In genomic region chr1:174239541-174239940, GRCh38 we compare ENCODE assay signal across 16 cellular contexts.
DNase-seq lines count a peak whose midpoint lies in the region; ATAC-seq, FAIRE-seq and TF ChIP-seq lines count a peak whose summit lies in the region.
"Had no signal": no experiment of that assay in that cellular context is flagged by ENCODE, and none has a peak within 500 bp of the region (broad histone marks: within the 10 kb centered on the region; RNA-seq: fewer than 3 reads in every experiment).

No MANE protein-coding gene starts in this region.

- H3K4me3 Mint-ChIP-seq in osteocyte (ENCODE audit: unreplicated experiment), result peak overlapping the region; percentile 58
- H3K4me3 Mint-ChIP-seq: activated CD4-positive, alpha-beta T cell treated with anti-CD3 and anti-CD28 coated beads, Interleukin-2, amount 10 ng/mL, durations not matched to agents 7 days and 5 days; IgD-negative memory B cell had no signal

- peaks cover 13% of the 10 kb centered on the region for H3K4me1 ChIP-seq in RWPE2 (ENCODE audit: insufficient read depth, poor library complexity, severe bottlenecking)
- H3K4me1 ChIP-seq in foreskin keratinocyte, result no peaks in the 10 kb centered on the region
- H3K4me1 ChIP-seq: tibial nerve had no signal

- peak overlapping the region; percentile 48 for H3K27ac Mint-ChIP-seq in osteocyte (ENCODE audit: unreplicated experiment)
- H3K27ac Mint-ChIP-seq: activated CD4-positive, alpha-beta T cell treated with anti-CD3 and anti-CD28 coated beads, Interleukin-2, amount 10 ng/mL, durations not matched to agents 7 days and 5 days; IgD-negative memory B cell had no signal

- no peak for FAIRE-seq in urothelium cell line (lab: Jason Lieb, UNC)

- H3K9me3 Mint-ChIP-seq in osteocyte (ENCODE audit: unreplicated experiment), result no peaks in the 10 kb centered on the region
- H3K9me3 Mint-ChIP-seq: activated CD4-positive, alpha-beta T cell treated with anti-CD3 and anti-CD28 coated beads, Interleukin-2, amount 10 ng/mL, durations not matched to agents 7 days and 5 days; IgD-negative memory B cell had no signal

- peak overlapping the region; percentile 41 for H3K4me3 ChIP-seq in RWPE2 (ENCODE audit: severe bottlenecking)
- H3K4me3 ChIP-seq: right lobe of liver, tibial nerve had no signal

- H3K27ac ChIP-seq in RWPE2 (ENCODE audit: poor library complexity, severe bottlenecking), result peak overlapping the region; percentile 95
- H3K27ac ChIP-seq in foreskin keratinocyte, result peak overlapping the region; percentile 70
- H3K27ac ChIP-seq: right lobe of liver, tibial nerve had no signal

- TF ChIP-seq CTCF in RWPE2 (IDR thresholded peaks at IDR 0.05; ENCODE audit: poor library complexity, severe bottlenecking) (no peak), foreskin keratinocyte (conservative IDR thresholded peaks at IDR 0.05) (no peak), osteocyte (IDR thresholded peaks at IDR 0.05) (no peak)

- peaks cover 27% of the 10 kb centered on the region for H3K36me3 ChIP-seq in RWPE2 (ENCODE audit: low read depth)

- H3K36me3 Mint-ChIP-seq in osteocyte (ENCODE audit: unreplicated experiment), result peaks cover 7% of the 10 kb centered on the region

- no peaks in the 10 kb centered on the region for H3K27me3 Mint-ChIP-seq in osteocyte (ENCODE audit: unreplicated experiment)
- H3K27me3 Mint-ChIP-seq: activated CD4-positive, alpha-beta T cell treated with anti-CD3 and anti-CD28 coated beads, Interleukin-2, amount 10 ng/mL, durations not matched to agents 7 days and 5 days; IgD-negative memory B cell had no signal

- no peaks in the 10 kb centered on the region for H3K27me3 ChIP-seq in RWPE2 (ENCODE audit: insufficient read depth, poor library complexity, severe bottlenecking)
- H3K27me3 ChIP-seq in foreskin keratinocyte, result no peaks in the 10 kb centered on the region
- H3K27me3 ChIP-seq: right lobe of liver, tibial nerve had no signal

- H3K4me1 Mint-ChIP-seq in osteocyte (ENCODE audit: unreplicated experiment), result peaks cover 7% of the 10 kb centered on the region
- H3K4me1 Mint-ChIP-seq: activated CD4-positive, alpha-beta T cell treated with anti-CD3 and anti-CD28 coated beads, Interleukin-2, amount 10 ng/mL, durations not matched to agents 7 days and 5 days had no signal

- DNase-seq in DMS53 treated with DMSO at 0.1 percent for 48 hours (lab: John Stamatoyannopoulos, UW; ENCODE audit: unreplicated experiment) (peak; percentile 47), RWPE2 (ENCODE audit: low spot score) (no peak), foreskin keratinocyte (no peak), osteocyte (ENCODE audit: extremely low spot score, unreplicated experiment) (no peak), DMS153 treated with DMSO at 0.1 percent for 48 hours (lab: John Stamatoyannopoulos, UW; ENCODE audit: unreplicated experiment) (no peak), C1 segment of cervical spinal cord (lab: John Stamatoyannopoulos, UW) (no peak), urothelium cell line (ENCODE audit: low spot score) (no peak)
- no peak for DNase-seq in activated CD4-positive, alpha-beta T cell treated with anti-CD3 and anti-CD28 coated beads for 1 hour
- DNase-seq: activated CD4-positive, alpha-beta T cell treated with anti-CD3 and anti-CD28 coated beads, Interleukin-2, amount 10 ng/mL, durations not matched to agents 7 days and 5 days; activated CD8-positive, alpha-beta memory T cell treated with anti-CD3 and anti-CD28 coated beads, Interleukin-2, amount 50 U/mL, for 48 hours; cerebellar nuclear complex; left ventricle myocardium superior; right lobe of liver; stimulated activated naive CD8-positive, alpha-beta T cell treated with anti-CD3 and anti-CD28 coated beads, Interleukin-15, Interleukin-2, amounts not matched to agents 100 U/mL and 50 U/mL, for 24 hours had no signal

- H3K9me3 ChIP-seq in RWPE2 (ENCODE audit: severe bottlenecking), result no peaks in the 10 kb centered on the region
- H3K9me3 ChIP-seq: right lobe of liver, tibial nerve had no signal

- peak; percentile 35; the same call in 2 of the 3 replicates for ATAC-seq in RWPE2 (ENCODE audit: low read depth)
- no peak for ATAC-seq in foreskin keratinocyte
- ATAC-seq: left ventricle myocardium superior; stimulated activated naive CD8-positive, alpha-beta T cell treated with anti-CD3 and anti-CD28 coated beads, Interleukin-15, Interleukin-2, amounts not matched to agents 100 U/mL and 50 U/mL, for 24 hours had no signal
